8 cellular contexts compared by ENCODE assay signal in the genomic region with DNA sequence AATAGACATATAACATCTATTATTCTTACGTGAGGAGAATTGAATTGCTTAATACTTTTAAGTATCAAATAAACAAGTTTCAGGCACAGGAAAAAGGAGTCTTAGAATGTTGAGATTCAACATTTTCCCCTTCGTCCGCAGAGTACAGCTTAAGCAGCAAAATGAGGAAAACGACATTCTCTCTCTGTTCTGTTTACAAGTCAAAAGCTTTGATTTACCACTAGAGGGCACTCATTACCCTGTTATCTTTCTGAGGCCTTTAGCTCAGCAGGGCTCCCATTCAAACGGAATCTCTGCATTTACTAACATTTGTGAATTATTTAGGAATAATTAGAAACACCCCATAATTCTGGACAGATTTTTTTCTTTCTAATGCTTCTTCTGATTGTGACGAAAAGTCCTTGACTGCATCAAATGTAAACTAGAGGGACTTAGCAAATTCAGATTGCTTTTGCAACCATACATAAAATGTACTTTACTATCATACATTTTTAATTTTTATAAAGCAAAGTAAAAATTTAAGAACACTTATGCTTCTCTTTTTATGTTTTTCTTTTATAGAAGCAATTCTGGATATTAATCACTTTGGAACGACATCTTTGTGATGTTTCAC.
DNase-seq lines count a peak whose midpoint lies in the region; ATAC-seq and TF ChIP-seq lines count a peak whose summit lies in the region.

No MANE protein-coding gene starts in this region.

- H2AFZ ChIP-seq in HCT116 (ENCODE audit: low read depth, low read length, poor library complexity, severe bottlenecking) (peak overlapping the region; percentile 87), PC-9 (peak overlapping the region; percentile 46; the same call in 1 of the 2 replicates)

- peak; percentile 77 for TF ChIP-seq RAD21 in HCT116 (IDR thresholded peaks at IDR 0.05; ENCODE audit: low read depth)

- TF ChIP-seq CTCF in A673 (conservative IDR thresholded peaks at IDR 0.05; ENCODE audit: low read depth, low read length) (peak; percentile 91), GM10248 (IDR thresholded peaks at IDR 0.05; ENCODE audit: control extremely low read depth, extremely low read depth, low read depth, missing control alignments) (peak; percentile 73), HCT116 (IDR thresholded peaks at IDR 0.05 in 2 of 3, conservative IDR thresholded peaks at IDR 0.05 in 1 of 3; ENCODE audit: borderline replicate concordance in 1 of 3, insufficient read depth in 1 of 3, low read depth in 2 of 3, low read length in 2 of 3) (peak; percentile 24 to 79 (median 69); a peak in 4 of 6 replicates), LNCaP clone FGC (IDR thresholded peaks at IDR 0.05; ENCODE audit: control insufficient read depth, extremely low read depth, insufficient read depth) (peak; percentile 63), PC-9 (conservative IDR thresholded peaks at IDR 0.05) (peak; percentile 91), lower lobe of right lung (IDR thresholded peaks at IDR 0.05) (peak; percentile 78)

- POLR2A ChIA-PET in A673 (lab: Charles Lee; ENCODE audit: low non-redundant PET) (interaction anchor here (0.6 kb wide), 1 partner anchor 16 kb away, joined by 4 read pairs; no protein-coding TSS in a partner anchor), GM10248 (lab: Yijun Ruan, JAX) (no interaction called here), HCT116 (lab: Charles Lee) (interaction anchor here (0.8 kb wide), 1 partner anchor 676 kb away, joined by 3 read pairs; no protein-coding TSS in a partner anchor), PC-9 (lab: Charles Lee; ENCODE audit: unreplicated experiment) (no interaction called here)

- intact Hi-C loops in A673 (cut with micrococcal nuclease; ENCODE audit: unreplicated experiment) = loop anchor here (1.0 to 10.0 kb wide), 3 partner anchors 328 to 676 kb away; no protein-coding TSS in a partner anchor
- intact Hi-C loops in HCT116 (cut with micrococcal nuclease) = loop anchor here (2.0 to 5.0 kb wide), 2 partner anchors 332 to 676 kb away; no protein-coding TSS in a partner anchor
- intact Hi-C loops in PC-9 (cut with micrococcal nuclease; ENCODE audit: unreplicated experiment) = loop anchor here (1.0 to 10.0 kb wide), 2 partner anchors 230 to 676 kb away; no protein-coding TSS in a partner anchor
- intact Hi-C loops in lower lobe of right lung (cut with DNase I) = no loop called here

- no peaks in the 10 kb centered on the region for H3F3A ChIP-seq in PC-9 (ENCODE audit: insufficient read depth, low read depth)

- no peaks in the 10 kb centered on the region for H3K27me3 ChIP-seq in A673 (replicated peaks; ENCODE audit: insufficient read depth, low read depth, low read length, poor library complexity)
- H3K27me3 ChIP-seq in HCT116 (ENCODE audit: insufficient read depth, low read length) = peaks cover 4% of the 10 kb centered on the region; the same call in 1 of the 2 replicates
- no peaks in the 10 kb centered on the region; the same call in 1 of the 2 replicates for H3K27me3 ChIP-seq in PC-9 (ENCODE audit: insufficient read depth, low read depth)
- no peaks in the 10 kb centered on the region for H3K27me3 ChIP-seq in lower lobe of right lung (ENCODE audit: low read depth)

- H3K9me3 ChIP-seq in A673 (ENCODE audit: low read depth, low read length, poor library complexity, severe bottlenecking) (no peaks in the 10 kb centered on the region), HCT116 (ENCODE audit: control insufficient read depth in 1 of 2, insufficient read depth in 1 of 2, low read depth in 1 of 2, low read length in 2 of 2) (no peaks in the 10 kb centered on the region), PC-9 (ENCODE audit: insufficient read depth, low read depth) (no peaks in the 10 kb centered on the region), lower lobe of right lung (no peaks in the 10 kb centered on the region)

- H3K9me2 ChIP-seq in HCT116 (ENCODE audit: insufficient read depth) (no peaks in the 10 kb centered on the region), PC-9 (ENCODE audit: insufficient read depth) (no peaks in the 10 kb centered on the region)

- H3K9ac ChIP-seq in HCT116 (ENCODE audit: low read length) = no peak overlapping the region

- BruUV-seq in A673 (replicated peaks; lab: Mats Ljungman, UMichigan) = no TSS peak
- no TSS peak for BruUV-seq in HCT116 (replicated peaks; lab: Mats Ljungman, UMichigan)
- BruUV-seq in PC-9 (replicated peaks; lab: Mats Ljungman, UMichigan) = no TSS peak

- peak; percentile 90 for DNase-seq in A673 (ENCODE audit: low spot score)
- peak; percentile 67 for DNase-seq in GM10248 (ENCODE audit: extremely low spot score)
- peak; percentile 67 for DNase-seq in HCT116 (ENCODE audit: low read depth, low spot score)
- peak; percentile 52 for DNase-seq in LNCaP clone FGC (ENCODE audit: low read depth)
- peak in 1 of 2 experiments; percentile 74 for DNase-seq in PC-9
- peak; percentile 86 for DNase-seq in dedifferentiated amniotic fluid mesenchymal stem cell (ENCODE audit: extremely low spot score)
- no peak for DNase-seq in lower lobe of right lung
- DNase-seq in HK-2 (ENCODE audit: unreplicated experiment) = no peak

- H3K27ac ChIP-seq in A673 (ENCODE audit: low read depth, low read length, poor library complexity, severe bottlenecking) (no peak overlapping the region), HCT116 (ENCODE audit: low read depth, low read length) (no peak overlapping the region), PC-9 (no peak overlapping the region), lower lobe of right lung (no peak overlapping the region)

- peak overlapping the region; percentile 30 for H3K4me3 ChIP-seq in A673 (ENCODE audit: low read depth, low read length, poor library complexity, severe bottlenecking)
- H3K4me3 ChIP-seq in HCT116 (replicated peaks in 1 of 2; ENCODE audit: low read depth in 1 of 2, low read length in 2 of 2) = peak overlapping the region in 1 of 2 experiments; percentile 39; a peak in 1 of 4 replicates
- H3K4me3 ChIP-seq in LNCaP clone FGC (ENCODE audit: low read depth, low read length) = no peak overlapping the region
- peak overlapping the region; percentile 13; the same call in 1 of the 2 replicates for H3K4me3 ChIP-seq in PC-9
- peak overlapping the region; percentile 26 for H3K4me3 ChIP-seq in lower lobe of right lung

- peak overlapping the region; percentile 74 for H3K4me2 ChIP-seq in HCT116 (ENCODE audit: low read length)
- peak overlapping the region; percentile 72 for H3K4me2 ChIP-seq in PC-9

- RAD21 ChIA-PET in HCT116 (lab: Charles Lee; ENCODE audit: low non-redundant PET in 1 of 2, low total read pairs in 2 of 2, uncharacterized antibody in 2 of 2, unreplicated experiment in 2 of 2) = no interaction called here

- H3K4me1 ChIP-seq in A673 (ENCODE audit: insufficient read depth, low read length, poor library complexity, severe bottlenecking) (peaks cover 6% of the 10 kb centered on the region), HCT116 (ENCODE audit: control insufficient read depth in 1 of 2, insufficient read depth in 2 of 2, low read length in 2 of 2) (peaks cover 4 to 7% of the 10 kb centered on the region in 2 experiments; a peak in 2 of 4 replicates), PC-9 (replicated peaks; ENCODE audit: insufficient read depth) (peaks cover 7% of the 10 kb centered on the region), lower lobe of right lung (peaks cover 8% of the 10 kb centered on the region)

- CTCF ChIA-PET in A673 (lab: Charles Lee) = interaction anchor here (0.6 to 2.3 kb wide), 14 partner anchors 16 to 1023 kb away, joined by 3 to 26 read pairs (median 4); no protein-coding TSS in a partner anchor
- CTCF ChIA-PET in GM10248 (lab: Yijun Ruan, JAX) = interaction anchor here (0.7 to 8.8 kb wide), 18 partner anchors 9 to 710 kb away, joined by 3 to 70 read pairs (median 6); no protein-coding TSS in a partner anchor
- CTCF ChIA-PET in HCT116 (lab: Charles Lee) = interaction anchor here (0.8 to 4.5 kb wide), 22 partner anchors 9 to 699 kb away, joined by 3 to 78 read pairs (median 4); no protein-coding TSS in a partner anchor
- CTCF ChIA-PET in PC-9 (lab: Charles Lee) = interaction anchor here (0.5 to 0.6 kb wide), 2 partner anchors 546 to 676 kb away, joined by 3 to 4 read pairs; no protein-coding TSS in a partner anchor

- H3K36me3 ChIP-seq in A673 (ENCODE audit: insufficient read depth, low read length, poor library complexity, severe bottlenecking) (no peaks in the 10 kb centered on the region), HCT116 (ENCODE audit: control insufficient read depth in 1 of 2, insufficient read depth in 2 of 2, low read length in 2 of 2) (no peaks in the 10 kb centered on the region), PC-9 (ENCODE audit: low read depth) (no peaks in the 10 kb centered on the region), lower lobe of right lung (no peaks in the 10 kb centered on the region)

- H3K79me2 ChIP-seq in HCT116 (ENCODE audit: insufficient read depth, low read length) (no peaks in the 10 kb centered on the region), PC-9 (ENCODE audit: low read depth) (no peaks in the 10 kb centered on the region)

- no peak for TF ChIP-seq POLR2A in HCT116 (IDR thresholded peaks at IDR 0.05; ENCODE audit: borderline replicate concordance, extremely low read depth, insufficient read depth, insufficient read length)

- ATAC-seq in HCT116 = peak; percentile 84
- peak; percentile 89 to 95 for ATAC-seq in lower lobe of right lung

- no peaks in the 10 kb centered on the region for H4K20me1 ChIP-seq in HCT116 (ENCODE audit: insufficient read depth)
- H4K20me1 ChIP-seq in PC-9 (ENCODE audit: insufficient read depth) = no peaks in the 10 kb centered on the region

TF ChIP-seq in HCT116, 20 proteins besides CTCF, POLR2A, EP300 and RAD21 (continues in another document):
- TF ChIP-seq, protein P1, sequence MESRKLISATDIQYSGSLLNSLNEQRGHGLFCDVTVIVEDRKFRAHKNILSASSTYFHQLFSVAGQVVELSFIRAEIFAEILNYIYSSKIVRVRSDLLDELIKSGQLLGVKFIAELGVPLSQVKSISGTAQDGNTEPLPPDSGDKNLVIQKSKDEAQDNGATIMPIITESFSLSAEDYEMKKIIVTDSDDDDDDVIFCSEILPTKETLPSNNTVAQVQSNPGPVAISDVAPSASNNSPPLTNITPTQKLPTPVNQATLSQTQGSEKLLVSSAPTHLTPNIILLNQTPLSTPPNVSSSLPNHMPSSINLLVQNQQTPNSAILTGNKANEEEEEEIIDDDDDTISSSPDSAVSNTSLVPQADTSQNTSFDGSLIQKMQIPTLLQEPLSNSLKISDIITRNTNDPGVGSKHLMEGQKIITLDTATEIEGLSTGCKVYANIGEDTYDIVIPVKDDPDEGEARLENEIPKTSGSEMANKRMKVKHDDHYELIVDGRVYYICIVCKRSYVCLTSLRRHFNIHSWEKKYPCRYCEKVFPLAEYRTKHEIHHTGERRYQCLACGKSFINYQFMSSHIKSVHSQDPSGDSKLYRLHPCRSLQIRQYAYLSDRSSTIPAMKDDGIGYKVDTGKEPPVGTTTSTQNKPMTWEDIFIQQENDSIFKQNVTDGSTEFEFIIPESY (IDR thresholded peaks at IDR 0.05; ENCODE audit: extremely low read depth, insufficient replicate concordance, low read length) = no peak
- TF ChIP-seq SRF (IDR thresholded peaks at IDR 0.05; ENCODE audit: low read depth) = no peak
- no peak for TF ChIP-seq CBX3 (IDR thresholded peaks at IDR 0.05; ENCODE audit: low read depth)
- TF ChIP-seq CEBPB (IDR thresholded peaks at IDR 0.05; ENCODE audit: low read depth) = no peak

Comparison
In these comparisons a context has a peak if more than half of its experiments do, and no peak if none do; other contexts are left out.
1. DNase-seq: peak in A673 (single experiment), GM10248 (single experiment), HCT116 (single experiment), LNCaP clone FGC (single experiment) and dedifferentiated amniotic fluid mesenchymal stem cell (single experiment); none in lower lobe of right lung (single experiment) and HK-2 (single experiment).
2. POLR2A ChIA-PET loops: an anchor here in A673 (0.6 kb wide) and HCT116 (0.8 kb wide); none called in GM10248 and PC-9.
3. Peak in every context shown above with its lines, with median percentiles within 50 percentile points of each other: CTCF ChIP-seq.